ENCODE assay signal across 30 cellular contexts in genomic region chr12:28568709-28569108, GRCh38.
DNase-seq lines count a peak whose midpoint lies in the region; ATAC-seq, FAIRE-seq and TF ChIP-seq lines count a peak whose summit lies in the region.
"Had no signal": no experiment of that assay in that cellular context is flagged by ENCODE, and none has a peak within 500 bp of the region (broad histone marks: within the 10 kb centered on the region; RNA-seq: fewer than 3 reads in every experiment).

No MANE protein-coding gene starts in this region.

- H3K4me3 Mint-ChIP-seq in astrocyte (ENCODE audit: unreplicated experiment): no peak overlapping the region
- no peak overlapping the region for H3K4me3 Mint-ChIP-seq in activated T-cell treated with anti-CD3 and anti-CD28 coated beads, Interleukin-2, amount 50 U/mL, for 72 hours
- H3K4me3 Mint-ChIP-seq: activated CD4-positive, alpha-beta T cell treated with anti-CD3 and anti-CD28 coated beads, Interleukin-2, amount 10 ng/mL, durations not matched to agents 7 days and 5 days; activated CD8-positive, alpha-beta memory T cell treated with anti-CD3 and anti-CD28 coated beads, Interleukin-2, amount 10 ng/mL, durations not matched to agents 7 days and 5 days; activated naive CD4-positive, alpha-beta T cell treated with anti-CD3 and anti-CD28 coated beads, Interleukin-2, amount 50 U/mL, for 24 hours; CD14-positive monocyte; H9; naive thymus-derived CD4-positive, alpha-beta T cell; T-helper 17 cell had no signal

- no peak overlapping the region for H3K4me2 ChIP-seq in astrocyte (ENCODE audit: low read length)

- H3K27ac Mint-ChIP-seq in astrocyte (ENCODE audit: unreplicated experiment): no peak overlapping the region
- H3K27ac Mint-ChIP-seq in activated T-cell treated with anti-CD3 and anti-CD28 coated beads, Interleukin-2, amount 50 U/mL, for 72 hours: no peak overlapping the region
- H3K27ac Mint-ChIP-seq: activated CD4-positive, alpha-beta T cell treated with anti-CD3 and anti-CD28 coated beads, Interleukin-2, amount 10 ng/mL, durations not matched to agents 7 days and 5 days; activated CD8-positive, alpha-beta memory T cell treated with anti-CD3 and anti-CD28 coated beads, Interleukin-2, amount 10 ng/mL, durations not matched to agents 7 days and 5 days; activated naive CD4-positive, alpha-beta T cell treated with anti-CD3 and anti-CD28 coated beads, Interleukin-2, amount 50 U/mL, for 24 hours; CD14-positive monocyte; H9; naive thymus-derived CD4-positive, alpha-beta T cell; T-helper 17 cell had no signal

- H3K36me3 ChIP-seq in A673 (ENCODE audit: insufficient read depth, low read length, poor library complexity, severe bottlenecking) (no peaks in the 10 kb centered on the region), astrocyte (ENCODE audit: insufficient read depth, low read length) (no peaks in the 10 kb centered on the region)
- H3K36me3 ChIP-seq: heart left ventricle, tibial artery had no signal

- H3K27me3 Mint-ChIP-seq in astrocyte (ENCODE audit: low read depth, unreplicated experiment): no peaks in the 10 kb centered on the region
- H3K27me3 Mint-ChIP-seq in activated T-cell treated with anti-CD3 and anti-CD28 coated beads, Interleukin-2, amount 50 U/mL, for 72 hours (ENCODE audit: low read depth): no peaks in the 10 kb centered on the region
- H3K27me3 Mint-ChIP-seq: activated CD4-positive, alpha-beta T cell treated with anti-CD3 and anti-CD28 coated beads, Interleukin-2, amount 10 ng/mL, durations not matched to agents 7 days and 5 days; activated CD8-positive, alpha-beta memory T cell treated with anti-CD3 and anti-CD28 coated beads, Interleukin-2, amount 10 ng/mL, durations not matched to agents 7 days and 5 days; activated naive CD4-positive, alpha-beta T cell treated with anti-CD3 and anti-CD28 coated beads, Interleukin-2, amount 50 U/mL, for 24 hours; naive thymus-derived CD4-positive, alpha-beta T cell; T-helper 17 cell had no signal

- POLR2A ChIA-PET in A673 (lab: Charles Lee; ENCODE audit: low non-redundant PET): no interaction called here

- H3K27me3 ChIP-seq in A673 (replicated peaks; ENCODE audit: insufficient read depth, low read depth, low read length, poor library complexity): no peaks in the 10 kb centered on the region
- no peaks in the 10 kb centered on the region for H3K27me3 ChIP-seq in astrocyte (ENCODE audit: insufficient read depth, low read length)
- H3K27me3 ChIP-seq in foreskin keratinocyte: no peaks in the 10 kb centered on the region
- H3K27me3 ChIP-seq: heart left ventricle, tibial artery had no signal

- peaks cover 1% of the 10 kb centered on the region for H3K4me1 Mint-ChIP-seq in astrocyte (ENCODE audit: low read depth, unreplicated experiment)
- peaks cover 6% of the 10 kb centered on the region for H3K4me1 Mint-ChIP-seq in activated T-cell treated with anti-CD3 and anti-CD28 coated beads, Interleukin-2, amount 50 U/mL, for 72 hours (ENCODE audit: low read depth)
- H3K4me1 Mint-ChIP-seq: activated CD4-positive, alpha-beta T cell treated with anti-CD3 and anti-CD28 coated beads, Interleukin-2, amount 10 ng/mL, durations not matched to agents 7 days and 5 days; activated CD8-positive, alpha-beta memory T cell treated with anti-CD3 and anti-CD28 coated beads, Interleukin-2, amount 10 ng/mL, durations not matched to agents 7 days and 5 days; activated naive CD4-positive, alpha-beta T cell treated with anti-CD3 and anti-CD28 coated beads, Interleukin-2, amount 50 U/mL, for 24 hours; H9; naive thymus-derived CD4-positive, alpha-beta T cell; T-helper 17 cell had no signal

- DNase-seq in A673 (ENCODE audit: low spot score) (peak; percentile 11), NCI-H524 (lab: John Stamatoyannopoulos, UW) (peak; percentile 85 to 96), astrocyte (ENCODE audit: low read depth) (peak; percentile 73), iris pigment epithelial cell (ENCODE audit: low read depth) (peak; percentile 36), foreskin keratinocyte (no peak)
- DNase-seq in activated CD8-positive, alpha-beta memory T cell treated with anti-CD3 and anti-CD28 coated beads, Interleukin-2, amount 50 U/mL, for 48 hours: no peak
- DNase-seq in activated T-cell treated with anti-CD3 and anti-CD28 coated beads, Interleukin-2, amount 50 U/mL, for 72 hours: no peak
- DNase-seq: activated CD4-positive, alpha-beta T cell treated with anti-CD3 and anti-CD28 coated beads, Interleukin-2, amount 10 ng/mL, durations not matched to agents 7 days and 5 days; activated CD8-positive, alpha-beta memory T cell treated with anti-CD3 and anti-CD28 coated beads, Interleukin-2, amount 10 ng/mL, durations not matched to agents 7 days and 5 days; DMS153; erythroblast; GDM1; H9; heart left ventricle; KBM-7; naive thymus-derived CD4-positive, alpha-beta T cell; NCI-H146; NCI-H748 treated with DMSO at 0.1 percent for 48 hours; OCI-M1; right cardiac atrium; Right ventricle myocardium superior; stimulated activated CD4-positive, alpha-beta T cell treated with anti-CD3 and anti-CD28 coated beads, Interleukin-4, amount 100 ng/mL, for 24 hours; stimulated activated naive CD8-positive, alpha-beta T cell treated with anti-CD3 and anti-CD28 coated beads, Interleukin-15, Interleukin-2, amounts not matched to agents 100 U/mL and 50 U/mL, for 24 hours; T-helper 17 cell had no signal

- H3K4me3 ChIP-seq in A673 (ENCODE audit: low read depth, low read length, poor library complexity, severe bottlenecking) (no peak overlapping the region), astrocyte (ENCODE audit: insufficient read depth, low read depth, low read length) (no peak overlapping the region)
- H3K4me3 ChIP-seq: heart left ventricle, tibial artery had no signal

- H3K4me1 ChIP-seq in A673 (ENCODE audit: insufficient read depth, low read length, poor library complexity, severe bottlenecking) (peaks cover 5% of the 10 kb centered on the region), astrocyte (ENCODE audit: insufficient read depth, low read length) (peaks cover 7% of the 10 kb centered on the region), foreskin keratinocyte (no peaks in the 10 kb centered on the region)
- H3K4me1 ChIP-seq: tibial artery had no signal

- no peak overlapping the region for H3K9ac ChIP-seq in astrocyte (ENCODE audit: low read length)

- H3K27ac ChIP-seq in A673 (ENCODE audit: low read depth, low read length, poor library complexity, severe bottlenecking): no peak overlapping the region
- H3K27ac ChIP-seq in astrocyte (ENCODE audit: low read depth, low read length): no peak overlapping the region
- H3K27ac ChIP-seq in foreskin keratinocyte: no peak overlapping the region
- H3K27ac ChIP-seq: tibial artery had no signal

- no peaks in the 10 kb centered on the region for H3K9me3 Mint-ChIP-seq in astrocyte (ENCODE audit: unreplicated experiment)
- H3K9me3 Mint-ChIP-seq in activated T-cell treated with anti-CD3 and anti-CD28 coated beads, Interleukin-2, amount 50 U/mL, for 72 hours: peaks cover 0 to 3% of the 10 kb centered on the region in 2 donors
- H3K9me3 Mint-ChIP-seq: activated naive CD4-positive, alpha-beta T cell treated with anti-CD3 and anti-CD28 coated beads, Interleukin-2, amount 50 U/mL, for 24 hours had no signal

- TF ChIP-seq CTCF in A673 (conservative IDR thresholded peaks at IDR 0.05; ENCODE audit: low read depth, low read length) (no peak), astrocyte (IDR thresholded peaks at IDR 0.05; ENCODE audit: insufficient read depth, low read depth, low read length) (no peak), foreskin keratinocyte (conservative IDR thresholded peaks at IDR 0.05) (no peak)

- ATAC-seq in foreskin keratinocyte (no peak), HG02884 (IDR thresholded peaks at IDR 0.05; ENCODE audit: unreplicated experiment) (no peak)
- no peak for ATAC-seq in activated T-cell treated with anti-CD3 and anti-CD28 coated beads, Interleukin-2, amount 50 U/mL, for 72 hours (replicated peaks in 1 of 2)
- ATAC-seq: activated CD8-positive, alpha-beta memory T cell treated with anti-CD3 and anti-CD28 coated beads, Interleukin-2, amount 10 ng/mL, durations not matched to agents 7 days and 5 days; left lobe of liver; naive thymus-derived CD4-positive, alpha-beta T cell; right cardiac atrium; stimulated activated naive CD8-positive, alpha-beta T cell treated with anti-CD3 and anti-CD28 coated beads, Interleukin-15, Interleukin-2, amounts not matched to agents 100 U/mL and 50 U/mL, for 24 hours; T-helper 17 cell had no signal

- CTCF ChIA-PET in A673 (lab: Charles Lee): no interaction called here

- peaks cover 2% of the 10 kb centered on the region for H3K36me3 Mint-ChIP-seq in astrocyte (ENCODE audit: low read depth, unreplicated experiment)
- peaks cover 0 to 4% of the 10 kb centered on the region in 2 donors for H3K36me3 Mint-ChIP-seq in activated T-cell treated with anti-CD3 and anti-CD28 coated beads, Interleukin-2, amount 50 U/mL, for 72 hours (ENCODE audit: insufficient read depth in 2 of 2)

- no peaks in the 10 kb centered on the region for H3K79me2 ChIP-seq in astrocyte (ENCODE audit: insufficient read depth, low read length)

- no peaks in the 10 kb centered on the region for H4K20me1 ChIP-seq in astrocyte (ENCODE audit: insufficient read depth, low read length)

- no peak for FAIRE-seq in astrocyte (lab: Jason Lieb, UNC)
- FAIRE-seq: A204.1 had no signal

- H3K9me3 ChIP-seq in A673 (ENCODE audit: low read depth, low read length, poor library complexity, severe bottlenecking): no peaks in the 10 kb centered on the region
- no peaks in the 10 kb centered on the region for H3K9me3 ChIP-seq in astrocyte (ENCODE audit: insufficient read depth, low read depth, low read length)
- H3K9me3 ChIP-seq: heart left ventricle, tibial artery had no signal

- intact Hi-C loops in A673 (cut with micrococcal nuclease; ENCODE audit: unreplicated experiment): no loop called here

- no TSS peak for BruUV-seq in A673 (replicated peaks; lab: Mats Ljungman, UMichigan)

- H2AFZ ChIP-seq in astrocyte (ENCODE audit: low read depth, low read length): no peak overlapping the region

Comparison
In these comparisons a context has a peak if more than half of its experiments do, and no peak if none do; other contexts are left out.
1. DNase-seq: peak in A673 (single experiment), NCI-H524 (2 of 2), astrocyte (single experiment) and iris pigment epithelial cell (single experiment); none in foreskin keratinocyte (0 of 2), activated CD8-positive, alpha-beta memory T cell treated with anti-CD3 and anti-CD28 coated beads, Interleukin-2, amount 50 U/mL, for 48 hours (single experiment) and activated T-cell treated with anti-CD3 and anti-CD28 coated beads, Interleukin-2, amount 50 U/mL, for 72 hours (0 of 2).